In genomic region chr5:32103521-32103920, GRCh38 we compare ENCODE assay signal across 22 cellular contexts.
"Had no signal": no experiment of that assay in that cellular context is flagged by ENCODE, and none has a peak within 500 bp of the region (broad histone marks: within the 10 kb centered on the region; RNA-seq: fewer than 3 reads in every experiment).

No MANE protein-coding gene starts in this region.

- H3K4me1 Mint-ChIP-seq: endodermal cell, memory B cell had no signal

- H3K27ac Mint-ChIP-seq: dendritic cell treated with granulocyte-macrophage colony-stimulating factor and Interleukin-4, amounts not matched to agents 40 ng/mL and 50 ng/mL, for 4 days; endodermal cell; memory B cell had no signal

- DNase-seq: colonic mucosa; cortex of kidney; effector CD8-positive, alpha-beta T cell; effector memory CD8-positive, alpha-beta T cell; endodermal cell; esophagus squamous epithelium; foreskin fibroblast; foreskin melanocyte; gastrocnemius medialis; glutamatergic neuron; head of caudate nucleus; heart right ventricle; hippocampal formation; left cardiac atrium; left lung; left ventricle myocardium superior; mammary epithelial cell; mesendoderm; midbrain had no signal

- H3K9me3 Mint-ChIP-seq: dendritic cell treated with granulocyte-macrophage colony-stimulating factor and Interleukin-4, amounts not matched to agents 40 ng/mL and 50 ng/mL, for 4 days; effector memory CD8-positive, alpha-beta T cell; memory B cell had no signal

- H3K4me3 ChIP-seq: colonic mucosa, esophagus squamous epithelium, gastrocnemius medialis, heart right ventricle, left lung, lung had no signal

- H3K4me1 ChIP-seq: colonic mucosa had no signal

- H3K4me3 Mint-ChIP-seq: dendritic cell treated with granulocyte-macrophage colony-stimulating factor and Interleukin-4, amounts not matched to agents 40 ng/mL and 50 ng/mL, for 4 days; effector memory CD8-positive, alpha-beta T cell; endodermal cell; memory B cell had no signal

- H3K27ac ChIP-seq: colonic mucosa, esophagus squamous epithelium, gastrocnemius medialis, heart right ventricle had no signal

- H3K27me3 Mint-ChIP-seq: dendritic cell treated with granulocyte-macrophage colony-stimulating factor and Interleukin-4, amounts not matched to agents 40 ng/mL and 50 ng/mL, for 4 days; effector memory CD8-positive, alpha-beta T cell; memory B cell had no signal

- H3K9me3 ChIP-seq: colonic mucosa, esophagus squamous epithelium, gastrocnemius medialis, heart right ventricle, left lung had no signal

- H3K27me3 ChIP-seq: colonic mucosa, esophagus squamous epithelium, gastrocnemius medialis, heart right ventricle, left lung had no signal
